1 cellular context compared by ENCODE assay signal in genomic region chr14:89955418-89956293, GRCh38.
TF ChIP-seq lines count a peak whose summit lies in the region.

TDP1 (plus strand) TSS chr14:89955927; CDS start chr14:89963115, 7,188 bp downstream.

TF ChIP-seq in K562, 482 proteins besides CTCF, POLR2A, EP300 and RAD21 (continued from another document):
- TF ChIP-seq CHD7 (IDR thresholded peaks at IDR 0.05; ENCODE audit: low read depth, low read length) = no peak
- no peak for TF ChIP-seq TAF15 (IDR thresholded peaks at IDR 0.05; ENCODE audit: low read depth, low read length)
- peak; percentile 52 for TF ChIP-seq POLR2AphosphoS5 (IDR thresholded peaks at IDR 0.05; ENCODE audit: control insufficient read depth, insufficient read depth, low read depth, low read length)
- TF ChIP-seq ZNF395 (CRISPR knock-in tag; IDR thresholded peaks at IDR 0.05) = no peak
- no peak for TF ChIP-seq ZNF217 (CRISPR knock-in tag; IDR thresholded peaks at IDR 0.05)
- TF ChIP-seq HMG20A (CRISPR knock-in tag; conservative IDR thresholded peaks at IDR 0.05) = no peak
